12 cellular contexts compared by ENCODE assay signal in genomic region chr16:25060920-25061319, GRCh38. TPM values are rescaled to one million over a fixed set of nuclear protein-coding genes. Genes with fewer than 3 reads are reported as not detected.
A peak's percentile ranks its signal among the peaks of the same experiment; 100 is the strongest.
DNase-seq lines count a peak whose midpoint lies in the region; ATAC-seq and TF ChIP-seq lines count a peak whose summit lies in the region.
"Had no signal": no experiment of that assay in that cellular context is flagged by ENCODE, and none has a peak within 500 bp of the region (broad histone marks: within the 10 kb centered on the region; RNA-seq: fewer than 3 reads in every experiment).

No MANE protein-coding gene starts in this region.

- no TSS peak for BruUV-seq in PC-3 (replicated peaks; lab: Mats Ljungman, UMichigan)

- no peak for TF ChIP-seq CTCF in PC-3 (conservative IDR thresholded peaks at IDR 0.05; ENCODE audit: low read depth, low read length)

- H3K27ac ChIP-seq in PC-3 (ENCODE audit: low read length), result no peak overlapping the region
- H3K27ac ChIP-seq: breast epithelium, pancreas had no signal

- H3K9me3 ChIP-seq in PC-3 (ENCODE audit: low read length), result no peaks in the 10 kb centered on the region
- H3K9me3 ChIP-seq: breast epithelium, pancreas had no signal

- peak overlapping the region; percentile 89 to 94 for H3K27ac Mint-ChIP-seq in effector memory CD8-positive, alpha-beta T cell

- H3K9me2 ChIP-seq in PC-3 (replicated peaks; ENCODE audit: low read length), result no peaks in the 10 kb centered on the region

- CTCF ChIA-PET in PC-3 (lab: Charles Lee), result interaction anchor here (0.7 kb wide), 2 partner anchors 160 to 364 kb away, joined by 9 to 12 read pairs; no protein-coding TSS in a partner anchor

- H3K79me2 ChIP-seq in PC-3 (ENCODE audit: low read length), result no peaks in the 10 kb centered on the region

- no peaks in the 10 kb centered on the region for H3F3A ChIP-seq in PC-3 (ENCODE audit: low read length, unreplicated experiment)

- H3K27me3 Mint-ChIP-seq in effector memory CD8-positive, alpha-beta T cell, result no peaks in the 10 kb centered on the region

- no peaks in the 10 kb centered on the region for H3K9me3 Mint-ChIP-seq in effector memory CD8-positive, alpha-beta T cell

- DNase-seq in stimulated activated naive CD4-positive, alpha-beta T cell (lab: John Stamatoyannopoulos, UW), result peak in 4 of 6 experiments; percentile 21 to 80 (median 78)
- DNase-seq in stimulated activated naive CD4-positive, alpha-beta T cell treated with Interleukin-2 at 50 U/mL for 16 hours (lab: John Stamatoyannopoulos, UW), result no peak
- DNase-seq in OCI-M1 (lab: John Stamatoyannopoulos, UW) (peak; percentile 69), PC-3 (no peak), amygdala (lab: John Stamatoyannopoulos, UW) (no peak), head of caudate nucleus (no peak), left lobe of liver (ENCODE audit: low spot score) (no peak)
- DNase-seq in effector memory CD8-positive, alpha-beta T cell, result peak; percentile 20 to 35 (median 23)
- DNase-seq: C1 segment of cervical spinal cord, pancreas, T1000 had no signal

- H3K4me2 ChIP-seq in PC-3 (ENCODE audit: low read length), result no peak overlapping the region

- no peaks in the 10 kb centered on the region for H4K20me1 ChIP-seq in PC-3 (ENCODE audit: low read length)

- H3K4me1 Mint-ChIP-seq in effector memory CD8-positive, alpha-beta T cell (ENCODE audit: low read depth in 2 of 2), result peaks cover 24 to 37% of the 10 kb centered on the region in 2 donors

- H3K36me3 ChIP-seq in PC-3 (ENCODE audit: low read depth, low read length), result no peaks in the 10 kb centered on the region
- H3K36me3 ChIP-seq: breast epithelium, pancreas had no signal

- no peak overlapping the region for H3K9ac ChIP-seq in PC-3 (ENCODE audit: low read length)

- H3K36me3 Mint-ChIP-seq in effector memory CD8-positive, alpha-beta T cell (ENCODE audit: insufficient read depth), result no peaks in the 10 kb centered on the region

- peak overlapping the region; percentile 60 to 76 for H3K4me3 Mint-ChIP-seq in effector memory CD8-positive, alpha-beta T cell

- intact Hi-C loops in PC-3 (cut with micrococcal nuclease) (no loop called here), head of caudate nucleus (cut with DNase I) (loop anchor here (10.0 kb wide), 1 partner anchor 164 kb away; no protein-coding TSS in a partner anchor)

- H3K27me3 ChIP-seq in PC-3 (ENCODE audit: low read length), result no peaks in the 10 kb centered on the region
- H3K27me3 ChIP-seq: breast epithelium, pancreas had no signal

- H3K4me1 ChIP-seq in PC-3 (ENCODE audit: insufficient read depth, low read length), result no peaks in the 10 kb centered on the region
- H3K4me1 ChIP-seq: breast epithelium, pancreas had no signal

- no peak overlapping the region for H3K4me3 ChIP-seq in PC-3 (ENCODE audit: low read length)
- H3K4me3 ChIP-seq: breast epithelium, pancreas had no signal

- POLR2A ChIA-PET in PC-3 (lab: Charles Lee; ENCODE audit: unreplicated experiment), result no interaction called here

- H2AFZ ChIP-seq in PC-3 (ENCODE audit: low read length), result no peak overlapping the region

- peak; percentile 99 for ATAC-seq in effector memory CD8-positive, alpha-beta T cell (replicated peaks)
- ATAC-seq in PC-3 (no peak), left lobe of liver (no peak)

RNA-seq across cellular contexts. Expression of gene ARHGAP17, which starts 45.8 kb away (rescaled TPM):
- total RNA-seq in PC-3 (2014; rRNA removed) (12.8 and 15.7 TPM in 2 replicates), left lobe of liver (22.1 TPM)

RNA-seq across cellular contexts. Expression of gene LCMT1, which starts 50.6 kb away (rescaled TPM):
- total RNA-seq in PC-3 (2014; rRNA removed) (30.5 and 31.0 TPM in 2 replicates), left lobe of liver (7.0 TPM)

Comparison
In these comparisons a context has a peak if more than half of its experiments do, and no peak if none do; other contexts are left out.
1. DNase-seq: peak in stimulated activated naive CD4-positive, alpha-beta T cell (4 of 6), OCI-M1 (single experiment) and effector memory CD8-positive, alpha-beta T cell (3 of 3); none in stimulated activated naive CD4-positive, alpha-beta T cell treated with Interleukin-2 at 50 U/mL for 16 hours (single experiment), PC-3 (single experiment), amygdala (0 of 56), head of caudate nucleus (0 of 42) and left lobe of liver (single experiment).